Comparison of ENCODE assay signal across 17 cellular contexts in genomic region chr20:63565699-63566335, GRCh38. TPM values are rescaled to one million over a fixed set of nuclear protein-coding genes. Genes with fewer than 3 reads are reported as not detected.
A peak's percentile ranks its signal among the peaks of the same experiment; 100 is the strongest.
DNase-seq lines count a peak whose midpoint lies in the region; ATAC-seq, FAIRE-seq and TF ChIP-seq lines count a peak whose summit lies in the region.
"Had no signal": no experiment of that assay in that cellular context is flagged by ENCODE, and none has a peak within 500 bp of the region (broad histone marks: within the 10 kb centered on the region; RNA-seq: fewer than 3 reads in every experiment).

No MANE protein-coding gene starts in this region.

- FAIRE-seq in K562 (lab: Jason Lieb, UNC): no peak
- FAIRE-seq: D721Med, RCC 7860 had no signal

- TF ChIP-seq RAD21 in K562 (CRISPR knock-in tag; conservative IDR thresholded peaks at IDR 0.05 in 1 of 2, IDR thresholded peaks at IDR 0.05 in 1 of 2): no peak

- whole genome bisulfite sequencing in K562 (ENCODE audit: insufficient coverage, low coverage, missing lambda C conversion rate): 36% methylated on average over 33 of the region's 43 CpGs

- H3K27me3 ChIP-seq in K562 (ENCODE audit: control insufficient read depth in 2 of 2, insufficient read depth in 2 of 2, low read length in 2 of 2): peaks cover 0 to 24% of the 10 kb centered on the region in 2 experiments; a peak in 2 of 5 replicates

- H3K9ac ChIP-seq in K562 (ENCODE audit: insufficient read depth in 1 of 2, low read depth in 2 of 2, low read length in 2 of 2): no peak overlapping the region

- no peak overlapping the region for H3K4me2 ChIP-seq in K562 (ENCODE audit: insufficient read depth, low read length)

- CTCF ChIA-PET in K562 (lab: Yijun Ruan, JAX; ENCODE audit: low intra/inter-chr PET ratio): no interaction called here

- no peak overlapping the region for H2AFZ ChIP-seq in K562 (ENCODE audit: low read depth, low read length)

- no TSS peak for BruUV-seq in K562 (replicated peaks; lab: Mats Ljungman, UMichigan)

- no peak overlapping the region for H3K27ac ChIP-seq in K562 (ENCODE audit: extremely low read depth, low read depth, low read length)
- H3K27ac ChIP-seq: C4-2B, SK-N-MC had no signal

- POLR2A ChIA-PET in K562 (lab: Yijun Ruan, JAX): interaction anchor here (0.6 to 1.9 kb wide), 5 partner anchors 9 to 61 kb away, joined by 3 to 9 read pairs (median 3); partner anchors contain the start of genes GMEB2 and PPDPF

- in situ Hi-C loops in K562 (cut with MboI): no loop called here

- no peaks in the 10 kb centered on the region for H4K20me1 ChIP-seq in K562 (replicated peaks; ENCODE audit: control insufficient read depth, insufficient read depth, low read length)

- H3K9me1 ChIP-seq in K562 (ENCODE audit: control insufficient read depth, insufficient read depth, low read length): no peaks in the 10 kb centered on the region

- no peaks in the 10 kb centered on the region for H3K79me2 ChIP-seq in K562 (ENCODE audit: control insufficient read depth, insufficient read depth, low read length)

- TF ChIP-seq POLR2A in K562 (conservative IDR thresholded peaks at IDR 0.05): no peak

- no peak for ATAC-seq in K562

- no peaks in the 10 kb centered on the region for H3K36me3 ChIP-seq in K562 (ENCODE audit: control insufficient read depth, insufficient read depth, low read length)

- no peak for TF ChIP-seq EP300 in K562 (IDR thresholded peaks at IDR 0.05; ENCODE audit: low read length)

- H3K4me3 ChIP-seq in K562: no peak overlapping the region
- H3K4me3 ChIP-seq: SK-N-MC had no signal

- DNase-seq in NCI-H146 (lab: John Stamatoyannopoulos, UW) (peak; percentile 25), NCI-H146 treated with DMSO at 0.1 percent for 48 hours (lab: John Stamatoyannopoulos, UW; ENCODE audit: unreplicated experiment) (no peak), K562 (ENCODE audit: extremely low read depth in 1 of 4, low spot score in 3 of 4) (no peak), NCI-H1436 (lab: John Stamatoyannopoulos, UW) (no peak)
- DNase-seq: AML-193, DMS79, KG1, MV-4-11, NCI-H1930, NCI-H226, NCI-H524, Right ventricle myocardium superior had no signal

- intact Hi-C loops in K562 (cut with micrococcal nuclease): no loop called here

- H3K4me1 ChIP-seq in K562 (replicated peaks in 1 of 2; ENCODE audit: control insufficient read depth in 2 of 2, insufficient read depth in 2 of 2, low read length in 2 of 2): peaks cover 0 to 91% of the 10 kb centered on the region in 2 experiments; a peak in 3 of 5 replicates

- H3K9me3 ChIP-seq in K562 (replicated peaks; ENCODE audit: control insufficient read depth, insufficient read depth, low read depth, low read length): no peaks in the 10 kb centered on the region

- TF ChIP-seq CTCF in K562 (IDR thresholded peaks at IDR 0.05 in 2 of 3, conservative IDR thresholded peaks at IDR 0.05 in 1 of 3; ENCODE audit: insufficient read depth in 2 of 3, low read depth in 1 of 3, low read length in 3 of 3): no peak

RNA-seq across cellular contexts. Expression of gene HELZ2, which starts 8.2 kb away (rescaled TPM):
- 12.0 and 57.7 TPM in 2 replicates for total RNA-seq in K562 (2011; cell fraction: chromatin; rRNA removed; ENCODE audit: low replicate concordance)
- 46.8 and 60.9 TPM in 2 replicates for total RNA-seq in K562 (2011; cell fraction: nucleolus; rRNA removed)
- total RNA-seq in K562 (2011; cell fraction: nucleoplasm; rRNA removed): 17.9 and 18.1 TPM in 2 replicates
- total RNA-seq in K562 (2014; rRNA removed): 5.0 and 5.9 TPM in 2 replicates
- 0.26 and 0.69 TPM in 2 replicates for total RNA-seq in K562 (2014; rRNA removed; fragmentation: Illumina TruSeq; extraction: Trizol)
- total RNA-seq in K562 (2015; rRNA removed; fragmentation: Illumina TruSeq; extraction: Trizol): 2.4 and 3.5 TPM in 2 replicates
- total RNA-seq in K562 (2021): 7.8 and 9.1 TPM in 2 replicates
- 3.3 and 3.5 TPM in 2 replicates for polyA plus RNA-seq in K562 (2011; rRNA removed)
- 1.7 and 5.6 TPM in 2 replicates for polyA plus RNA-seq in K562 (2011; cell fraction: cytosol; rRNA removed)
- 8.9 and 19.2 TPM in 2 replicates for polyA plus RNA-seq in K562 (2011; cell fraction: nucleus; rRNA removed)
- polyA plus RNA-seq in K562 (2012): 4.9 and 15.0 TPM in 2 replicates
- 2.3 and 3.5 TPM in 2 replicates for polyA plus RNA-seq in K562 (2014; fragmentation: Illumina TruSeq; extraction: Trizol)
- polyA plus RNA-seq in K562 (2014; fragmentation: Nextera tagmentation; extraction: Ambion mirVana): under 1 TPM in 1 of 2 experiments, not detected in 1; 0.03 TPM
- 2.8 and 5.0 TPM in 2 replicates for polyA plus RNA-seq in K562 (2014; rRNA removed)
- polyA minus RNA-seq in K562 (2011; rRNA and poly(A)+ RNA removed): 2.3 and 6.2 TPM in 2 replicates
- 7.4 and 13.1 TPM in 2 replicates for polyA minus RNA-seq in K562 (2011; cell fraction: cytosol; rRNA and poly(A)+ RNA removed)
- polyA minus RNA-seq in K562 (2011; cell fraction: nucleus; rRNA and poly(A)+ RNA removed): 15.1 and 18.3 TPM in 2 replicates

RNA-seq across cellular contexts. Expression of gene FNDC11, which starts 11.9 kb away (rescaled TPM):
- total RNA-seq in K562 (2011; cell fraction: chromatin; rRNA removed; ENCODE audit: low replicate concordance): 1.1 and 6.2 TPM in 2 replicates
- total RNA-seq in K562 (2011; cell fraction: nucleolus; rRNA removed): 5.0 and 5.5 TPM in 2 replicates
- total RNA-seq in K562 (2011; cell fraction: nucleoplasm; rRNA removed): 1.8 and 2.2 TPM in 2 replicates
- total RNA-seq in K562 (2014; rRNA removed) (0.64 and 0.65 TPM in 2 replicates), K562 (2014; rRNA removed; fragmentation: Illumina TruSeq; extraction: Trizol) (0.06 TPM in 1 of 2 replicates, not detected in the other), K562 (2015; rRNA removed; fragmentation: Illumina TruSeq; extraction: Trizol) (0.14 and 0.23 TPM in 2 replicates), K562 (2021) (0.74 and 0.89 TPM in 2 replicates)
- polyA plus RNA-seq in K562 (2011; rRNA removed) (1.2 TPM in 2 replicates), K562 (2014; fragmentation: Illumina TruSeq; extraction: Trizol) (0.15 and 0.39 TPM in 2 replicates), K562 (2014; fragmentation: Nextera tagmentation; extraction: Ambion mirVana) (under 1 TPM in 1 of 2 experiments, not detected in 1; 0.08 TPM), K562 (2014; rRNA removed) (1.2 and 2.3 TPM in 2 replicates)
- polyA plus RNA-seq in K562 (2011; cell fraction: cytosol; rRNA removed): 1.9 and 6.4 TPM in 2 replicates
- 5.8 and 19.1 TPM in 2 replicates for polyA plus RNA-seq in K562 (2011; cell fraction: nucleus; rRNA removed)
- polyA plus RNA-seq in K562 (2012): 0.94 and 1.1 TPM in 2 replicates
- polyA minus RNA-seq in K562 (2011; rRNA and poly(A)+ RNA removed): 0.45 and 0.56 TPM in 2 replicates
- 0.46 and 1.3 TPM in 2 replicates for polyA minus RNA-seq in K562 (2011; cell fraction: cytosol; rRNA and poly(A)+ RNA removed)
- 1.6 and 3.9 TPM in 2 replicates for polyA minus RNA-seq in K562 (2011; cell fraction: nucleus; rRNA and poly(A)+ RNA removed)
- total RNA-seq: H4 had no signal

RNA-seq across cellular contexts. Expression of gene SRMS, which starts 18.3 kb away (rescaled TPM):
- not detected in 2 replicates for total RNA-seq in K562 (2011; cell fraction: chromatin; rRNA removed; ENCODE audit: low replicate concordance)
- total RNA-seq in K562 (2011; cell fraction: nucleolus; rRNA removed): 0.17 TPM in 1 of 2 replicates, not detected in the other
- total RNA-seq in K562 (2011; cell fraction: nucleoplasm; rRNA removed): not detected in 2 replicates
- not detected in 2 replicates for total RNA-seq in K562 (2014; rRNA removed)
- total RNA-seq in K562 (2014; rRNA removed; fragmentation: Illumina TruSeq; extraction: Trizol): not detected in 2 replicates
- not detected in 2 replicates for total RNA-seq in K562 (2015; rRNA removed; fragmentation: Illumina TruSeq; extraction: Trizol)
- not detected in 2 replicates for total RNA-seq in K562 (2021)
- 0.04 and 0.07 TPM in 2 replicates for polyA plus RNA-seq in K562 (2011; rRNA removed)
- 0.03 and 0.07 TPM in 2 replicates for polyA plus RNA-seq in K562 (2011; cell fraction: cytosol; rRNA removed)
- 0.13 and 0.21 TPM in 2 replicates for polyA plus RNA-seq in K562 (2011; cell fraction: nucleus; rRNA removed)
- polyA plus RNA-seq in K562 (2012): 0.05 TPM in 1 of 2 replicates, not detected in the other
- polyA plus RNA-seq in K562 (2014; fragmentation: Illumina TruSeq; extraction: Trizol): not detected in 2 replicates
- polyA plus RNA-seq in K562 (2014; fragmentation: Nextera tagmentation; extraction: Ambion mirVana): not detected
- polyA plus RNA-seq in K562 (2014; rRNA removed): not detected in 2 replicates
- polyA minus RNA-seq in K562 (2011; rRNA and poly(A)+ RNA removed): not detected in 2 replicates
- not detected in 2 replicates for polyA minus RNA-seq in K562 (2011; cell fraction: cytosol; rRNA and poly(A)+ RNA removed)
- polyA minus RNA-seq in K562 (2011; cell fraction: nucleus; rRNA and poly(A)+ RNA removed): not detected in 2 replicates
- total RNA-seq: H4, Right ventricle myocardium superior had no signal

RNA-seq across cellular contexts. Expression of gene PTK6, which starts 28.6 kb away (rescaled TPM):
- not detected in 2 replicates for total RNA-seq in K562 (2011; cell fraction: chromatin; rRNA removed; ENCODE audit: low replicate concordance)
- total RNA-seq in K562 (2011; cell fraction: nucleolus; rRNA removed): not detected in 2 replicates
- total RNA-seq in K562 (2011; cell fraction: nucleoplasm; rRNA removed): not detected in 2 replicates
- total RNA-seq in K562 (2014; rRNA removed): not detected in 2 replicates
- not detected in 2 replicates for total RNA-seq in K562 (2014; rRNA removed; fragmentation: Illumina TruSeq; extraction: Trizol)
- not detected in 2 replicates for total RNA-seq in K562 (2015; rRNA removed; fragmentation: Illumina TruSeq; extraction: Trizol)
- not detected in 2 replicates for total RNA-seq in K562 (2021)
- polyA plus RNA-seq in K562 (2011; rRNA removed): not detected in 2 replicates
- 0.03 TPM in 1 of 2 replicates, not detected in the other for polyA plus RNA-seq in K562 (2011; cell fraction: cytosol; rRNA removed)
- polyA plus RNA-seq in K562 (2011; cell fraction: nucleus; rRNA removed): not detected in 2 replicates
- polyA plus RNA-seq in K562 (2012): 0.11 TPM in 1 of 2 replicates, not detected in the other
- not detected in 2 replicates for polyA plus RNA-seq in K562 (2014; fragmentation: Illumina TruSeq; extraction: Trizol)
- polyA plus RNA-seq in K562 (2014; fragmentation: Nextera tagmentation; extraction: Ambion mirVana): not detected
- 0.07 TPM in 1 of 2 replicates, not detected in the other for polyA plus RNA-seq in K562 (2014; rRNA removed)
- polyA minus RNA-seq in K562 (2011; rRNA and poly(A)+ RNA removed): not detected in 2 replicates
- polyA minus RNA-seq in K562 (2011; cell fraction: cytosol; rRNA and poly(A)+ RNA removed): not detected in 2 replicates
- not detected in 2 replicates for polyA minus RNA-seq in K562 (2011; cell fraction: nucleus; rRNA and poly(A)+ RNA removed)
- total RNA-seq: H4 had no signal

RNA-seq across cellular contexts. Expression of gene PPDPF, which starts 45.3 kb away (rescaled TPM):
- 8.8 and 25.0 TPM in 2 replicates for total RNA-seq in K562 (2011; cell fraction: chromatin; rRNA removed; ENCODE audit: low replicate concordance)
- total RNA-seq in K562 (2011; cell fraction: nucleolus; rRNA removed): 34.9 and 37.0 TPM in 2 replicates
- 25.6 and 28.6 TPM in 2 replicates for total RNA-seq in K562 (2011; cell fraction: nucleoplasm; rRNA removed)
- total RNA-seq in K562 (2014; rRNA removed) (73.9 and 86.1 TPM in 2 replicates), K562 (2014; rRNA removed; fragmentation: Illumina TruSeq; extraction: Trizol) (2.3 and 4.5 TPM in 2 replicates), K562 (2015; rRNA removed; fragmentation: Illumina TruSeq; extraction: Trizol) (10.5 and 16.6 TPM in 2 replicates), K562 (2021) (220 and 233 TPM in 2 replicates)
- polyA plus RNA-seq in K562 (2011; rRNA removed) (4.5 and 9.8 TPM in 2 replicates), K562 (2014; fragmentation: Illumina TruSeq; extraction: Trizol) (11.2 and 59.1 TPM in 2 replicates), K562 (2014; fragmentation: Nextera tagmentation; extraction: Ambion mirVana) (under 1 TPM; 0.77 to 0.85 TPM), K562 (2014; rRNA removed) (98.3 and 99.6 TPM in 2 replicates)
- polyA plus RNA-seq in K562 (2011; cell fraction: cytosol; rRNA removed): 17.2 and 51.6 TPM in 2 replicates
- 34.4 and 40.3 TPM in 2 replicates for polyA plus RNA-seq in K562 (2011; cell fraction: nucleus; rRNA removed)
- polyA plus RNA-seq in K562 (2012): 125 and 320 TPM in 2 replicates
- polyA minus RNA-seq in K562 (2011; rRNA and poly(A)+ RNA removed): 0.95 and 2.2 TPM in 2 replicates
- 82.0 and 193 TPM in 2 replicates for polyA minus RNA-seq in K562 (2011; cell fraction: cytosol; rRNA and poly(A)+ RNA removed)
- polyA minus RNA-seq in K562 (2011; cell fraction: nucleus; rRNA and poly(A)+ RNA removed): 25.2 and 33.4 TPM in 2 replicates
